ENCODE assay signal across 9 cellular contexts in genomic region chr2:96305979-96306308, GRCh38. TPM values are rescaled to one million over a fixed set of nuclear protein-coding genes. Genes with fewer than 3 reads are reported as not detected.
DNase-seq lines count a peak whose midpoint lies in the region; TF ChIP-seq lines count a peak whose summit lies in the region.
"Had no signal": no experiment of that assay in that cellular context is flagged by ENCODE, and none has a peak within 500 bp of the region (broad histone marks: within the 10 kb centered on the region; RNA-seq: fewer than 3 reads in every experiment).

No MANE protein-coding gene starts in this region.

- peak overlapping the region; percentile 100 for H3K4me3 Mint-ChIP-seq in osteocyte (ENCODE audit: unreplicated experiment)

- DNase-seq in ELR (ENCODE audit: low read depth): peak; percentile 19
- DNase-seq in RKO (ENCODE audit: low spot score): peak; percentile 37
- DNase-seq in epithelial cell of esophagus (ENCODE audit: low read depth): no peak
- DNase-seq in osteocyte (ENCODE audit: extremely low spot score, unreplicated experiment): no peak
- no peak for DNase-seq in effector CD8-positive, alpha-beta T cell (lab: John Stamatoyannopoulos, UW)
- DNase-seq in GM10248 (ENCODE audit: extremely low spot score): no peak
- no peak for DNase-seq in glomerular visceral epithelial cell (ENCODE audit: extremely low spot score)
- no peak for DNase-seq in activated CD4-positive, CD25-positive, alpha-beta regulatory T cell treated with anti-CD3 and anti-CD28 coated beads, Interleukin-2, amount 50 U/mL, for 72 hours

- H3K27ac Mint-ChIP-seq in osteocyte (ENCODE audit: unreplicated experiment): peak overlapping the region; percentile 95

- no peaks in the 10 kb centered on the region for H3K27me3 Mint-ChIP-seq in osteocyte (ENCODE audit: unreplicated experiment)

- peaks cover 31% of the 10 kb centered on the region for H3K36me3 Mint-ChIP-seq in osteocyte (ENCODE audit: unreplicated experiment)

- H3K9me3 Mint-ChIP-seq in osteocyte (ENCODE audit: unreplicated experiment): no peaks in the 10 kb centered on the region

- CTCF ChIA-PET in GM10248 (lab: Yijun Ruan, JAX): interaction anchor here (1.1 to 4.9 kb wide), 4 partner anchors 10 to 18 kb away, joined by 4 to 27 read pairs (median 5); no protein-coding TSS in a partner anchor

- H3K4me1 Mint-ChIP-seq in osteocyte (ENCODE audit: unreplicated experiment): peaks cover 27% of the 10 kb centered on the region

- H3K4me3 ChIP-seq in epithelial cell of esophagus (ENCODE audit: low read length): peak overlapping the region; percentile 100

- TF ChIP-seq CTCF in epithelial cell of esophagus (IDR thresholded peaks at IDR 0.05; ENCODE audit: insufficient read depth, low read depth, low read length, missing control alignments) (no peak), osteocyte (IDR thresholded peaks at IDR 0.05) (no peak), GM10248 (IDR thresholded peaks at IDR 0.05; ENCODE audit: control extremely low read depth, extremely low read depth, low read depth, missing control alignments) (no peak)

- POLR2A ChIA-PET in GM10248 (lab: Yijun Ruan, JAX): interaction anchor here (0.6 kb wide), 1 partner anchor 33 kb away, joined by 3 read pairs; no protein-coding TSS in a partner anchor

RNA-seq across cellular contexts. Expression of gene SNRNP200, which starts 0.6 kb away (rescaled TPM):
- total RNA-seq in osteocyte: 114 and 122 TPM in 2 replicates

RNA-seq across cellular contexts. Expression of gene ITPRIPL1, which starts 19.2 kb away (rescaled TPM):
- 0.50 and 0.86 TPM in 2 replicates for total RNA-seq in osteocyte
- total RNA-seq: NCI-H460 had no signal

RNA-seq across cellular contexts. Expression of gene NCAPH, which starts 29.6 kb away (rescaled TPM):
- total RNA-seq in osteocyte: 5.9 and 7.7 TPM in 2 replicates

RNA-seq across cellular contexts. Expression of gene CIAO1, which starts 39.9 kb away (rescaled TPM):
- total RNA-seq in osteocyte: 54.6 and 56.3 TPM in 2 replicates

RNA-seq across cellular contexts. Expression of gene TMEM127, which starts 40.1 kb away (rescaled TPM):
- 56.3 and 61.8 TPM in 2 replicates for total RNA-seq in osteocyte

Comparison
In these comparisons a context has a peak if more than half of its experiments do, and no peak if none do; other contexts are left out.
1. DNase-seq: peak in ELR (single experiment) and RKO (single experiment); none in epithelial cell of esophagus (single experiment), osteocyte (single experiment), effector CD8-positive, alpha-beta T cell (single experiment), GM10248 (single experiment), glomerular visceral epithelial cell (single experiment) and activated CD4-positive, CD25-positive, alpha-beta regulatory T cell treated with anti-CD3 and anti-CD28 coated beads, Interleukin-2, amount 50 U/mL, for 72 hours (single experiment).